ENCODE assay signal across 1 cellular context in the genomic region with DNA sequence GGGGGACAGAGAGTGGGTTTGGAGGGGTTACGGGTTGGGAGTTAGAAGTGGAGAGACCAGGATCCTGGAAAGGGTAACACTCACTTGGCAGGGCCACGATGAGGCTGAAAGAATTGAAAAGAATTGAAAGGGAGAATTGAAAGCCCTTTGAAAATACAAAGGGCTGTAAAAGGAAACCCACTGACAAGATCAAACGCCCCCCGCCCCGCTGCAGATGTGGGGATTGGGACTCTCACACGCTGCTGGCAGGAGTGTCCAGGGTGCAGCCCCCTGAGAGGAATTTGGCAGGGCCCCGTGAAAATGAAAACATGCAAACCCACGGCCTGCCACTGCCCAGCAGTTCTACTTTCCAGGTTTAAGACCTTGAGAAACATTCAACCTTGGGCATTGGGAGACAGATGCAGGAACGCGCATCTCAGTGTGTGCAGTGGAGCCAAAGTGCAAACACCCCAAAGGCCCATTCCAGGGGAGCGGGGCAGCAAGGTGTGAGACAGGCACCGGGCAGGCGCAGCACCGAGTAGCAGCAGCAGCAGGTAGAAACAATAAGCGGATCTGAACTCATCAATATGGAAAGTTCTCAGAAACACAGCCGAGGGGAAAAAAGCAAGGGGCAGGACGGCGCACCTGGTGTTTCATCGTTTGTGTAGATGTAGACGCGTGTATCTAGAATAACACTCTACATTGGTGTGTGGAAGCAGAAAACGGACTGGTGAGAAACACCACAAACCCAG.
TF ChIP-seq lines count a peak whose summit lies in the region.

No MANE protein-coding gene starts in this region.

TF ChIP-seq in liver, 16 proteins besides CTCF, POLR2A, EP300 and RAD21 (continued from another document):
- TF ChIP-seq, protein P1, sequence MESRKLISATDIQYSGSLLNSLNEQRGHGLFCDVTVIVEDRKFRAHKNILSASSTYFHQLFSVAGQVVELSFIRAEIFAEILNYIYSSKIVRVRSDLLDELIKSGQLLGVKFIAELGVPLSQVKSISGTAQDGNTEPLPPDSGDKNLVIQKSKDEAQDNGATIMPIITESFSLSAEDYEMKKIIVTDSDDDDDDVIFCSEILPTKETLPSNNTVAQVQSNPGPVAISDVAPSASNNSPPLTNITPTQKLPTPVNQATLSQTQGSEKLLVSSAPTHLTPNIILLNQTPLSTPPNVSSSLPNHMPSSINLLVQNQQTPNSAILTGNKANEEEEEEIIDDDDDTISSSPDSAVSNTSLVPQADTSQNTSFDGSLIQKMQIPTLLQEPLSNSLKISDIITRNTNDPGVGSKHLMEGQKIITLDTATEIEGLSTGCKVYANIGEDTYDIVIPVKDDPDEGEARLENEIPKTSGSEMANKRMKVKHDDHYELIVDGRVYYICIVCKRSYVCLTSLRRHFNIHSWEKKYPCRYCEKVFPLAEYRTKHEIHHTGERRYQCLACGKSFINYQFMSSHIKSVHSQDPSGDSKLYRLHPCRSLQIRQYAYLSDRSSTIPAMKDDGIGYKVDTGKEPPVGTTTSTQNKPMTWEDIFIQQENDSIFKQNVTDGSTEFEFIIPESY (IDR thresholded peaks at IDR 0.05): no peak
- TF ChIP-seq, protein P2, sequence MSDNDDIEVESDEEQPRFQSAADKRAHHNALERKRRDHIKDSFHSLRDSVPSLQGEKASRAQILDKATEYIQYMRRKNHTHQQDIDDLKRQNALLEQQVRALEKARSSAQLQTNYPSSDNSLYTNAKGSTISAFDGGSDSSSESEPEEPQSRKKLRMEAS (IDR thresholded peaks at IDR 0.05): no peak
- TF ChIP-seq FOXA1 (IDR thresholded peaks at IDR 0.05) (no peak), TAF1 (conservative IDR thresholded peaks at IDR 0.05) (no peak)
TF ChIP-seq in liver: peak in this region for 0.
